In the genomic region with DNA sequence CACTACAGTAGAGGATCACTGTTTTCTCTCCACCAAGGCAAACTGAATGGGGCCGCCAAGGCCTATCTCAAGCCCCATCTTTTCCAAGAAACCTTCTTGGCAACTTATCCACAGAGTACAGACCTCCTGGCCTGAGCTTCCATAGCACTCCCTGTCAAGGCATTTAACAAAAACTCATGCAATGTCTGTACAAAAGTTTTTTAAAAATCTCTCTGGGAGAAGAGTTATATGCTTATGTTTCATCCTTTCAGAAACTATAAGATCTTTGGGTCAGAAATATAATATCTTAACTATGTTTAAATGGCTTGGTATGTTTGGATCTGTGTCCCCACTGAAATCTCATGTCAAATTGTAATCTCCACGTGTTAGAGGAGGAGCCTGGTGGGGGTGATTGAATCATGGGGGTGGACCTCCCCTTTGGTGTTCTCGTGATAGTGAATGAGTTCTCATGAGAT, we compare ENCODE assay signal across 20 cellular contexts. TPM values are rescaled to one million over a fixed set of nuclear protein-coding genes. Genes with fewer than 3 reads are reported as not detected.
"Had no signal": no experiment of that assay in that cellular context is flagged by ENCODE, and none has a peak within 500 bp of the region (broad histone marks: within the 10 kb centered on the region; RNA-seq: fewer than 3 reads in every experiment).

No MANE protein-coding gene starts in this region.

- H3K4me1 Mint-ChIP-seq: naive B cell; natural killer cell; stimulated activated memory B cell treated with anti-CD40 and anti-IgM and Interleukin-4, amounts not matched to agents 10 μg/mL and 1 μg/mL and 100 μg/mL, for 72 hours; stimulated activated naive CD8-positive, alpha-beta T cell treated with anti-CD3 and anti-CD28 coated beads, Interleukin-15, amount 100 ng/mL, for 72 hours had no signal

- H3K36me3 Mint-ChIP-seq: naive B cell; natural killer cell; stimulated activated memory B cell treated with anti-CD40 and anti-IgM and Interleukin-4, amounts not matched to agents 10 μg/mL and 1 μg/mL and 100 μg/mL, for 72 hours had no signal

- ATAC-seq: natural killer cell; right cardiac atrium; stimulated activated memory B cell treated with anti-CD40 and anti-IgM and Interleukin-4, amounts not matched to agents 10 μg/mL and 1 μg/mL and 100 μg/mL, for 72 hours; stimulated activated naive CD8-positive, alpha-beta T cell treated with anti-CD3 and anti-CD28 coated beads, Interleukin-15, amount 100 ng/mL, for 72 hours had no signal

- DNase-seq: islet precursor cell; left ventricle myocardium inferior; mesendoderm; naive B cell; natural killer cell; ovary; retina; right cardiac atrium; stimulated activated CD4-positive, alpha-beta T cell treated with anti-CD3 and anti-CD28 coated beads, Interleukin-1b, Interleukin-23, amount 100 ng/mL, for 48 hours; stimulated activated CD4-positive, alpha-beta T cell treated with anti-CD3 and anti-CD28 coated beads, Interleukin-2, amount 100 ng/mL, for 48 hours; stimulated activated CD4-positive, alpha-beta T cell treated with anti-CD3 and anti-CD28 coated beads, Interleukin-4, amount 100 ng/mL, for 4 hours; stimulated activated CD8-positive, alpha-beta memory T cell treated with anti-CD3 and anti-CD28 coated beads, Interleukin-4, amount 100 ng/mL, for 48 hours; stimulated activated naive CD4-positive, alpha-beta T cell treated with Interleukin-2 at 50 U/mL for 16 hours; stimulated activated naive CD8-positive, alpha-beta T cell treated with anti-CD3 and anti-CD28 coated beads, Interleukin-15, amount 100 ng/mL, for 72 hours; substantia nigra; uterus had no signal

- H3K27ac Mint-ChIP-seq: mesothelial cell of epicardium; natural killer cell; stimulated activated memory B cell treated with anti-CD40 and anti-IgM and Interleukin-4, amounts not matched to agents 10 μg/mL and 1 μg/mL and 100 μg/mL, for 72 hours; stimulated activated naive CD8-positive, alpha-beta T cell treated with anti-CD3 and anti-CD28 coated beads, Interleukin-15, amount 100 ng/mL, for 72 hours; type B pancreatic cell had no signal

- H3K4me3 Mint-ChIP-seq: mesothelial cell of epicardium; naive B cell; natural killer cell; stimulated activated memory B cell treated with anti-CD40 and anti-IgM and Interleukin-4, amounts not matched to agents 10 μg/mL and 1 μg/mL and 100 μg/mL, for 72 hours; stimulated activated naive CD8-positive, alpha-beta T cell treated with anti-CD3 and anti-CD28 coated beads, Interleukin-15, amount 100 ng/mL, for 72 hours; type B pancreatic cell had no signal

- H3K27me3 Mint-ChIP-seq: type B pancreatic cell had no signal

RNA-seq across cellular contexts. Expression of gene ADAMTS3, which starts 13.6 kb away (rescaled TPM):
- total RNA-seq: mononuclear cell had no signal
